Comparison of ENCODE assay signal across 17 cellular contexts in the genomic region with DNA sequence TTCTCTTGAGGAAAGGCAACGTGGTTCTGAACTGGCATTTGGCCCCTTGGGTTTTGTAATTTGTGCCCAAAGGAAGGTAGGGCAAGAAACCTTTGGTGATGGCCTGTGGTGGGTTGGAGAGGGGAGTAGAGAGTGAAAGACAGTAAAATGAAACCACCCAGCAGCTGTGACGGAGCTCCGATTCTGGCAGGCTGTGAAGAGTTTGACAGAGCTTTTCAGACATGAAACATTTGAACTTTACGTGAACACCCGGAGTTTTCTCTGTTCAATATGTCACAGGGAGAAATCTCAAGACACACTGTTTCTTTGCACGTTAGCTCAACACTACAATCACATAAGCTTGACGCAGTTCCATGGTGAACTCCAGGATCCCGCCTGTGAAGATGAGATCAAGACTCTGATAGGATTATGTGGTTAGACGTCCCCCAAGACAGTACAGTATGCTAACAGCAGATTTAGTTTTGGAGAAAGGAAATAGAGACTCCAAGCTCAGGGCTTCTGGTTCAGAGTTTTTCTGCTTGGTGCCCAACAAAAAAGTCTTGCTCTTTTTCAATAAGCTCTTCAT.
"Had no signal": no experiment of that assay in that cellular context is flagged by ENCODE, and none has a peak within 500 bp of the region (broad histone marks: within the 10 kb centered on the region; RNA-seq: fewer than 3 reads in every experiment).

No MANE protein-coding gene starts in this region.

- H3K36me3 ChIP-seq: suprapubic skin had no signal

- H3K27ac ChIP-seq: coronary artery, hepatocyte, suprapubic skin, VCaP had no signal

- H2AFZ ChIP-seq: hepatocyte had no signal

- H3K9me3 ChIP-seq: suprapubic skin had no signal

- DNase-seq: activated CD4-positive, alpha-beta T cell treated with anti-CD3 and anti-CD28 coated beads for 48 hours; activated CD8-positive, alpha-beta T cell treated with anti-CD3 and anti-CD28 coated beads, Interleukin-2, amount 10 ng/mL, durations not matched to agents 7 days and 5 days; activated naive CD4-positive, alpha-beta T cell treated with anti-CD3 and anti-CD28 coated beads for 36 hours; caudate nucleus; effector CD4-positive, alpha-beta T cell; kidney; right cardiac atrium; stimulated activated CD4-positive, alpha-beta T cell treated with anti-CD3 and anti-CD28 coated beads, Interleukin-4, amount 100 ng/mL, for 1 hour; stimulated activated CD8-positive, alpha-beta memory T cell treated with anti-CD3 and anti-CD28 coated beads, Interleukin-4, amount 100 ng/mL, for 48 hours; stimulated activated naive CD8-positive, alpha-beta T cell treated with anti-CD3 and anti-CD28 coated beads, Interleukin-15, Interleukin-2, amounts not matched to agents 100 U/mL and 50 U/mL, for 24 hours; T-cell; T1000 had no signal

- H3K27me3 ChIP-seq: hepatocyte, suprapubic skin had no signal

- H3K4me1 ChIP-seq: suprapubic skin had no signal

- H3K4me2 ChIP-seq: hepatocyte had no signal

- H3K79me2 ChIP-seq: hepatocyte had no signal

- ATAC-seq: activated CD8-positive, alpha-beta T cell treated with anti-CD3 and anti-CD28 coated beads, Interleukin-2, amount 10 ng/mL, durations not matched to agents 7 days and 5 days; activated T-helper 17 cell treated with anti-CD3 and anti-CD28 coated beads, Interleukin-2, amount 50 U/mL, for 72 hours; right cardiac atrium; stimulated activated naive CD8-positive, alpha-beta T cell treated with anti-CD3 and anti-CD28 coated beads, Interleukin-15, Interleukin-2, amounts not matched to agents 100 U/mL and 50 U/mL, for 24 hours; T-cell had no signal

- H3K4me3 ChIP-seq: coronary artery, hepatocyte, suprapubic skin had no signal
